ENCODE assay signal across 1 cellular context in the genomic region with DNA sequence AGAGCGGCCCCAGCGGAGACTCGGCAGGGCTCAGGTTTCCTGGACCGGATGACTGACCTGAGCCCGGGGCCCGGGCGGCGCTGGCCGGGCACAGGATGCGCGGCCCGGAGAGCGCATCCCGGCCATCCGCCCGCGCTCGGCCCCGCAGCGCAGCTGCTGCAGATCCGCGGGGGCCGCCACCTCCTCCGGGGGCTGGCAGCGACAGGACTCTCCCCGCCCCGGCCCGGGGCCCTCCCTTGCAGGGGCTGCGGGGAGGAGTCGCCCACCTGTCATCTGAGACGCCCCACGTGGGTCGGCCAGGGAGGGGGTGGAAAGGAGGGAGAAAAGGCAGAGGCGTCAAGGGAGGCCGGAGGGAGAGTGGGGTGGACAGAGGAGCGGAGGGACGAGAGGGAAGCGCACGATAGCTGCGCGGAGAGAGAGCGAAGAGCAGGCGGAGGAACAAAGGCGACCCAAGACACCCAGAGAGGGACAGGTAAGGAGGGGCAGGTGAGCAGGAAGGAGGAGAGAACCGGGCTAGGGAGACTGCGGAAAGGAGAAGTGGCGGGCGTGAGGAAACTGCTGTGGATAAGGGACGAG.
TF ChIP-seq lines count a peak whose summit lies in the region.

No MANE protein-coding gene starts in this region.

TF ChIP-seq in K562, 482 proteins besides CTCF, POLR2A, EP300 and RAD21 (continued from another document):
- no peak for TF ChIP-seq MITF (IDR thresholded peaks at IDR 0.05)
- TF ChIP-seq BRCA1 (IDR thresholded peaks at IDR 0.05) = no peak
- no peak for TF ChIP-seq BRCA1 (CRISPR knock-in tag; IDR thresholded peaks at IDR 0.05)
- TF ChIP-seq, protein P1, sequence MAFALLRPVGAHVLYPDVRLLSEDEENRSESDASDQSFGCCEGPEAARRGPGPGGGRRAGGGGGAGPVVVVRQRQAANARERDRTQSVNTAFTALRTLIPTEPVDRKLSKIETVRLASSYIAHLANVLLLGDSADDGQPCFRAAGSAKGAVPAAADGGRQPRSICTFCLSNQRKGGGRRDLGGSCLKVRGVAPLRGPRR (CRISPR knock-in tag; IDR thresholded peaks at IDR 0.05) = no peak
- no peak for TF ChIP-seq ZNF431 (CRISPR knock-in tag; IDR thresholded peaks at IDR 0.05)
- no peak for TF ChIP-seq MTA3 (IDR thresholded peaks at IDR 0.05; ENCODE audit: borderline replicate concordance)
- no peak for TF ChIP-seq SNRNP70 (optimal IDR thresholded peaks at IDR 0.05; ENCODE audit: low read depth, low read length)
- TF ChIP-seq MAFG (tag; conservative IDR thresholded peaks at IDR 0.05) = no peak
- TF ChIP-seq CREBBP (IDR thresholded peaks at IDR 0.05; ENCODE audit: low read depth, low read length) = no peak
- no peak for TF ChIP-seq EZH2 (IDR thresholded peaks at IDR 0.05; ENCODE audit: borderline replicate concordance, low read depth, low read length)
- no peak for TF ChIP-seq JUND (IDR thresholded peaks at IDR 0.05; ENCODE audit: borderline replicate concordance, low read depth, low read length)
- TF ChIP-seq JUND (tag; IDR thresholded peaks at IDR 0.05; ENCODE audit: borderline replicate concordance, low read depth, low read length) = no peak
- TF ChIP-seq HDAC3 (IDR thresholded peaks at IDR 0.05; ENCODE audit: borderline replicate concordance, partially characterized antibody) = no peak
- no peak for TF ChIP-seq SRSF3 (IDR thresholded peaks at IDR 0.05; ENCODE audit: insufficient read depth, low read length)
- no peak for TF ChIP-seq BMI1 (IDR thresholded peaks at IDR 0.05; ENCODE audit: low read length)
- TF ChIP-seq GABPB1 (CRISPR knock-in tag; IDR thresholded peaks at IDR 0.05) = no peak
- no peak for TF ChIP-seq GTF2F1 (IDR thresholded peaks at IDR 0.05; ENCODE audit: low read depth, low read length)
- no peak for TF ChIP-seq EP400 (IDR thresholded peaks at IDR 0.05)
- TF ChIP-seq HINFP (tag; conservative IDR thresholded peaks at IDR 0.05; ENCODE audit: low read depth) = no peak
- no peak for TF ChIP-seq TCFL5 (CRISPR knock-in tag; conservative IDR thresholded peaks at IDR 0.05)
- TF ChIP-seq, protein P2, sequence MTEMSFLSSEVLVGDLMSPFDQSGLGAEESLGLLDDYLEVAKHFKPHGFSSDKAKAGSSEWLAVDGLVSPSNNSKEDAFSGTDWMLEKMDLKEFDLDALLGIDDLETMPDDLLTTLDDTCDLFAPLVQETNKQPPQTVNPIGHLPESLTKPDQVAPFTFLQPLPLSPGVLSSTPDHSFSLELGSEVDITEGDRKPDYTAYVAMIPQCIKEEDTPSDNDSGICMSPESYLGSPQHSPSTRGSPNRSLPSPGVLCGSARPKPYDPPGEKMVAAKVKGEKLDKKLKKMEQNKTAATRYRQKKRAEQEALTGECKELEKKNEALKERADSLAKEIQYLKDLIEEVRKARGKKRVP (CRISPR knock-in tag; IDR thresholded peaks at IDR 0.05) = no peak
- TF ChIP-seq RBM17 (IDR thresholded peaks at IDR 0.05; ENCODE audit: borderline replicate concordance, low read depth, low read length) = no peak
- no peak for TF ChIP-seq U2AF1 (optimal IDR thresholded peaks at IDR 0.05; ENCODE audit: low read depth, low read length)
- peak; percentile 3; the same call in 1 of the 2 replicates for TF ChIP-seq ZNF12 (CRISPR knock-in tag; IDR thresholded peaks at IDR 0.05)
- TF ChIP-seq SIN3B (IDR thresholded peaks at IDR 0.05; ENCODE audit: low read depth) = peak; percentile 38; the same call in 1 of the 2 replicates
- TF ChIP-seq VEZF1 (CRISPR knock-in tag; IDR thresholded peaks at IDR 0.05) = no peak
- no peak for TF ChIP-seq ARID1B (IDR thresholded peaks at IDR 0.05)
- TF ChIP-seq RBBP5 (IDR thresholded peaks at IDR 0.05; ENCODE audit: borderline replicate concordance, insufficient read depth, low read length, poor library complexity, severe bottlenecking) = no peak
- TF ChIP-seq ZBTB8A (IDR thresholded peaks at IDR 0.05; ENCODE audit: partially characterized antibody) = no peak
- TF ChIP-seq KLF13 (tag; IDR thresholded peaks at IDR 0.05; ENCODE audit: borderline replicate concordance, low read depth) = no peak
- TF ChIP-seq FOXA3 (CRISPR knock-in tag; conservative IDR thresholded peaks at IDR 0.05 in 1 of 2, IDR thresholded peaks at IDR 0.05 in 1 of 2) = no peak
- TF ChIP-seq NCOR1 (IDR thresholded peaks at IDR 0.05) = no peak
- TF ChIP-seq, protein P3, sequence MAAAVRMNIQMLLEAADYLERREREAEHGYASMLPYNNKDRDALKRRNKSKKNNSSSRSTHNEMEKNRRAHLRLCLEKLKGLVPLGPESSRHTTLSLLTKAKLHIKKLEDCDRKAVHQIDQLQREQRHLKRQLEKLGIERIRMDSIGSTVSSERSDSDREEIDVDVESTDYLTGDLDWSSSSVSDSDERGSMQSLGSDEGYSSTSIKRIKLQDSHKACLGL (CRISPR knock-in tag; IDR thresholded peaks at IDR 0.05; ENCODE audit: borderline replicate concordance, poor library complexity, severe bottlenecking) = peak; percentile 69
- peak; percentile 45; the same call in 1 of the 2 replicates for TF ChIP-seq CC2D1A (IDR thresholded peaks at IDR 0.05)
- peak; percentile 90 for TF ChIP-seq EGR1 (conservative IDR thresholded peaks at IDR 0.05)
- TF ChIP-seq PHF8 (IDR thresholded peaks at IDR 0.05; ENCODE audit: borderline replicate concordance, low read length) = peak; percentile 9; the same call in 1 of the 2 replicates
- no peak for TF ChIP-seq IRF1 (CRISPR knock-in tag; IDR thresholded peaks at IDR 0.05; ENCODE audit: borderline replicate concordance)
